20 cellular contexts compared by ENCODE assay signal in the genomic region with DNA sequence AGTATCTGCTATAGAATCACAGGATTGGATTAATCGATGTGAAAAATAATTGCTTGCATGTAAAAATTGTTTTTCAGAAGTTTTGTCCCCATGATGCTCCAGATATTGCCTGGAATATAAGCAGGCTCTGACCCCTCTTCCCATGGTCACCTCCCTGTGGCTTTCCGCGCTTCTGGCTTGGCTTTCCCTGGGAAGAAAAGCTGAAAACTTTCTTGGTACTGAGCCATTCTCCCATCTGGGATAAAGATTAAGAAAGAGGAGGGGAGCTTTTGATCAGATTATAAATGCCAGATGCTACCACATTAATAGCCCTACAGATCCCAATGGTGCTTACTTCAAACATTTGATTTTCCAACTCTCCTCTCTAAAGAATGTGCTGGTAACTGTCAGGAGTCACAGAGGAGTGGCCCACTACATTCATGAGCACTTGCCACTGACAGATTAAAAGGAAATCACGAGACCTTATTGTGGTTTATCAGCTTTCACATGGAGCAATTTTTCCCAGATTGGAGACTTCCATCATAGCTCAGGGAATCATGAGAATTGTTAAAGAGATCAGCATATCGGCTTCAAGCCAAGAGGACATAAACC. TPM values are rescaled to one million over a fixed set of nuclear protein-coding genes. Genes with fewer than 3 reads are reported as not detected.
A peak's percentile ranks its signal among the peaks of the same experiment; 100 is the strongest.
DNase-seq lines count a peak whose midpoint lies in the region; ATAC-seq and TF ChIP-seq lines count a peak whose summit lies in the region.
"Had no signal": no experiment of that assay in that cellular context is flagged by ENCODE, and none has a peak within 500 bp of the region (broad histone marks: within the 10 kb centered on the region; RNA-seq: fewer than 3 reads in every experiment).

No MANE protein-coding gene starts in this region.

- H3K4me1 ChIP-seq in left lung (peaks cover 0 to 7% of the 10 kb centered on the region in 2 donors), subcutaneous abdominal adipose tissue (ENCODE audit: control insufficient read depth in 5 of 5, insufficient read depth in 5 of 5, low read length in 5 of 5) (peaks cover 7 to 43% (median 17%) of the 10 kb centered on the region in 5 donors)
- H3K4me1 ChIP-seq: pancreas had no signal

- H3K4me3 ChIP-seq in left lung (no peak overlapping the region), subcutaneous abdominal adipose tissue (ENCODE audit: low read depth in 1 of 5, low read length in 5 of 5) (peak overlapping the region in 1 of 5 donors; percentile 29)
- H3K4me3 ChIP-seq: esophagus muscularis mucosa, pancreas had no signal

- no peaks in the 10 kb centered on the region for H3K27me3 ChIP-seq in left lung
- H3K27me3 ChIP-seq in subcutaneous abdominal adipose tissue (ENCODE audit: control insufficient read depth in 5 of 5, insufficient read depth in 4 of 5, low read length in 5 of 5) = peaks cover 0 to 4% (median 0%) of the 10 kb centered on the region in 5 donors
- H3K27me3 ChIP-seq: esophagus muscularis mucosa, pancreas had no signal

- no peaks in the 10 kb centered on the region for H3K36me3 Mint-ChIP-seq in WTC11
- H3K36me3 Mint-ChIP-seq: activated naive CD8-positive, alpha-beta T cell treated with anti-CD3 and anti-CD28 coated beads for 36 hours; naive B cell had no signal

- intact Hi-C loops in left lung (cut with DNase I) = no loop called here

- H3K9ac ChIP-seq in subcutaneous abdominal adipose tissue (ENCODE audit: low read length in 5 of 5) = peak overlapping the region in 1 of 5 donors; percentile 92

- H3K27ac Mint-ChIP-seq in WTC11 = no peak overlapping the region
- H3K27ac Mint-ChIP-seq: activated CD4-positive, alpha-beta T cell treated with anti-CD3 and anti-CD28 coated beads, Interleukin-2, amount 10 ng/mL, durations not matched to agents 7 days and 5 days; activated naive CD8-positive, alpha-beta T cell treated with anti-CD3 and anti-CD28 coated beads for 36 hours; activated T-helper 17 cell treated with anti-CD3 and anti-CD28 coated beads, Interleukin-2, amount 50 U/mL, for 72 hours had no signal

- H3K27ac ChIP-seq in left lung (peak overlapping the region in 1 of 2 donors; percentile 42), subcutaneous abdominal adipose tissue (ENCODE audit: low read depth, low read length) (peak overlapping the region; percentile 72)
- H3K27ac ChIP-seq: HL-60, pancreas had no signal

- no peak overlapping the region for H3K4me3 Mint-ChIP-seq in WTC11
- H3K4me3 Mint-ChIP-seq: activated CD4-positive, alpha-beta T cell treated with anti-CD3 and anti-CD28 coated beads, Interleukin-2, amount 10 ng/mL, durations not matched to agents 7 days and 5 days; activated naive CD8-positive, alpha-beta T cell treated with anti-CD3 and anti-CD28 coated beads for 36 hours; activated T-helper 17 cell treated with anti-CD3 and anti-CD28 coated beads, Interleukin-2, amount 50 U/mL, for 72 hours; naive B cell had no signal

- H3K27me3 Mint-ChIP-seq in WTC11 (ENCODE audit: low read depth) = no peaks in the 10 kb centered on the region
- H3K27me3 Mint-ChIP-seq: naive B cell had no signal

- H3K36me3 ChIP-seq in left lung = no peaks in the 10 kb centered on the region
- H3K36me3 ChIP-seq in subcutaneous abdominal adipose tissue (ENCODE audit: control insufficient read depth in 5 of 5, insufficient read depth in 5 of 5, low read length in 5 of 5) = no peaks in the 10 kb centered on the region
- H3K36me3 ChIP-seq: esophagus muscularis mucosa, pancreas had no signal

- ATAC-seq in left lung (peak; percentile 47), HG02759 (IDR thresholded peaks at IDR 0.05; ENCODE audit: unreplicated experiment) (no peak), WTC11 (no peak)
- ATAC-seq: activated T-helper 17 cell treated with anti-CD3 and anti-CD28 coated beads, Interleukin-2, amount 50 U/mL, for 72 hours had no signal

- H3K4me1 Mint-ChIP-seq in WTC11 = peaks cover 18% of the 10 kb centered on the region
- H3K4me1 Mint-ChIP-seq: activated CD4-positive, alpha-beta T cell treated with anti-CD3 and anti-CD28 coated beads, Interleukin-2, amount 10 ng/mL, durations not matched to agents 7 days and 5 days; activated naive CD8-positive, alpha-beta T cell treated with anti-CD3 and anti-CD28 coated beads for 36 hours; activated T-helper 17 cell treated with anti-CD3 and anti-CD28 coated beads, Interleukin-2, amount 50 U/mL, for 72 hours; naive B cell had no signal

- CTCF ChIA-PET in WTC11 (lab: Charles Lee) = no interaction called here

- H3K9me3 ChIP-seq in left lung (no peaks in the 10 kb centered on the region), subcutaneous abdominal adipose tissue (ENCODE audit: control insufficient read depth in 5 of 5, low read length in 5 of 5) (no peaks in the 10 kb centered on the region)
- H3K9me3 ChIP-seq: esophagus muscularis mucosa, pancreas had no signal

- no peak for TF ChIP-seq CTCF in left lung (IDR thresholded peaks at IDR 0.05)
- no peak for TF ChIP-seq CTCF in WTC11 (IDR thresholded peaks at IDR 0.05)

- DNase-seq in NCI-H524 (lab: John Stamatoyannopoulos, UW) = peak; percentile 57 to 87
- DNase-seq in fibroblast of gingiva (ENCODE audit: low read depth) = peak; percentile 10
- DNase-seq in left lung = no peak
- no peak for DNase-seq in DMS79 treated with DMSO at 0.1 percent for 48 hours (lab: John Stamatoyannopoulos, UW)
- no peak for DNase-seq in WTC11 (ENCODE audit: low spot score)
- DNase-seq: activated CD4-positive, alpha-beta T cell treated with anti-CD3 and anti-CD28 coated beads, Interleukin-2, amount 10 ng/mL, durations not matched to agents 7 days and 5 days; activated naive CD8-positive, alpha-beta T cell treated with anti-CD3 and anti-CD28 coated beads for 36 hours; AML-193; effector CD8-positive, alpha-beta T cell; naive B cell; NCI-H1436; NCI-H526 treated with DMSO at 0.1 percent for 48 hours; pancreas; SIG-M5; stimulated activated naive CD4-positive, alpha-beta T cell had no signal

- H3K9me3 Mint-ChIP-seq in WTC11 = no peaks in the 10 kb centered on the region
- H3K9me3 Mint-ChIP-seq: activated CD4-positive, alpha-beta T cell treated with anti-CD3 and anti-CD28 coated beads, Interleukin-2, amount 10 ng/mL, durations not matched to agents 7 days and 5 days; activated naive CD8-positive, alpha-beta T cell treated with anti-CD3 and anti-CD28 coated beads for 36 hours; activated T-helper 17 cell treated with anti-CD3 and anti-CD28 coated beads, Interleukin-2, amount 50 U/mL, for 72 hours had no signal

- POLR2A ChIA-PET in WTC11 (lab: Charles Lee) = no interaction called here

TF ChIP-seq in WTC11, 78 proteins besides CTCF, POLR2A, EP300 and RAD21:
- no peak for TF ChIP-seq ZNF121 (CRISPR knock-in tag; IDR thresholded peaks at IDR 0.05)
- TF ChIP-seq, protein P1, sequence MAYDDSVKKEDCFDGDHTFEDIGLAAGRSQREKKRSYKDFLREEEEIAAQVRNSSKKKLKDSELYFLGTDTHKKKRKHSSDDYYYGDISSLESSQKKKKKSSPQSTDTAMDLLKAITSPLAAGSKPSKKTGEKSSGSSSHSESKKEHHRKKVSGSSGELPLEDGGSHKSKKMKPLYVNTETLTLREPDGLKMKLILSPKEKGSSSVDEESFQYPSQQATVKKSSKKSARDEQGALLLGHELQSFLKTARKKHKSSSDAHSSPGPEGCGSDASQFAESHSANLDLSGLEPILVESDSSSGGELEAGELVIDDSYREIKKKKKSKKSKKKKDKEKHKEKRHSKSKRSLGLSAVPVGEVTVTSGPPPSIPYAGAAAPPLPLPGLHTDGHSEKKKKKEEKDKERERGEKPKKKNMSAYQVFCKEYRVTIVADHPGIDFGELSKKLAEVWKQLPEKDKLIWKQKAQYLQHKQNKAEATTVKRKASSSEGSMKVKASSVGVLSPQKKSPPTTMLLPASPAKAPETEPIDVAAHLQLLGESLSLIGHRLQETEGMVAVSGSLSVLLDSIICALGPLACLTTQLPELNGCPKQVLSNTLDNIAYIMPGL (CRISPR knock-in tag; IDR thresholded peaks at IDR 0.05) = no peak
- no peak for TF ChIP-seq SOX15 (CRISPR knock-in tag; IDR thresholded peaks at IDR 0.05)
- TF ChIP-seq, protein P2, sequence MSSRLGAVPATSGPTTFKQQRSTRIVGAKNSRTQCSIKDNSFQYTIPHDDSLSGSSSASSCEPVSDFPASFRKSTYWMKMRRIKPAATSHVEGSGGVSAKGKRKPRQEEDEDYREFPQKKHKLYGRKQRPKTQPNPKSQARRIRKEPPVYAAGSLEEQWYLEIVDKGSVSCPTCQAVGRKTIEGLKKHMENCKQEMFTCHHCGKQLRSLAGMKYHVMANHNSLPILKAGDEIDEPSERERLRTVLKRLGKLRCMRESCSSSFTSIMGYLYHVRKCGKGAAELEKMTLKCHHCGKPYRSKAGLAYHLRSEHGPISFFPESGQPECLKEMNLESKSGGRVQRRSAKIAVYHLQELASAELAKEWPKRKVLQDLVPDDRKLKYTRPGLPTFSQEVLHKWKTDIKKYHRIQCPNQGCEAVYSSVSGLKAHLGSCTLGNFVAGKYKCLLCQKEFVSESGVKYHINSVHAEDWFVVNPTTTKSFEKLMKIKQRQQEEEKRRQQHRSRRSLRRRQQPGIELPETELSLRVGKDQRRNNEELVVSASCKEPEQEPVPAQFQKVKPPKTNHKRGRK (CRISPR knock-in tag; IDR thresholded peaks at IDR 0.05; ENCODE audit: borderline replicate concordance) = no peak
- no peak for TF ChIP-seq NR1H2 (CRISPR knock-in tag; IDR thresholded peaks at IDR 0.05)

RNA-seq across cellular contexts. Expression of a gene that starts 54.4 kb away (rescaled TPM):
- total RNA-seq in left lung (10 to 100 TPM; 43.5 to 54.1 TPM), WTC11 (2021) (17.4 to 19.7 TPM (median 18.7 TPM) in 3 replicates)

Comparison
In these comparisons a context has a peak if more than half of its experiments do, and no peak if none do; other contexts are left out.
1. DNase-seq: peak in NCI-H524 (2 of 2) and fibroblast of gingiva (single experiment); none in left lung (0 of 2), DMS79 treated with DMSO at 0.1 percent for 48 hours (single experiment) and WTC11 (single experiment).